9 cellular contexts compared by ENCODE assay signal in genomic region chr14:99268776-99269510, GRCh38. TPM values are rescaled to one million over a fixed set of nuclear protein-coding genes. Genes with fewer than 3 reads are reported as not detected.
DNase-seq lines count a peak whose midpoint lies in the region; ATAC-seq and TF ChIP-seq lines count a peak whose summit lies in the region.
"Had no signal": no experiment of that assay in that cellular context is flagged by ENCODE, and none has a peak within 500 bp of the region (broad histone marks: within the 10 kb centered on the region; RNA-seq: fewer than 3 reads in every experiment).

No MANE protein-coding gene starts in this region.

- H3K4me3 ChIP-seq in GM12865 (ENCODE audit: low read depth, low read length) (peak overlapping the region; percentile 23; the same call in 1 of the 2 replicates), dorsolateral prefrontal cortex (peak overlapping the region in 56 of 59 donors; percentile 4 to 72 (median 55)), osteoblast (ENCODE audit: insufficient read depth, low read length) (no peak overlapping the region)

- H3K27me3 ChIP-seq in dorsolateral prefrontal cortex (peaks cover 0 to 93% (median 64%) of the 10 kb centered on the region in 45 donors), osteoblast (ENCODE audit: insufficient read depth, low read length) (peaks cover 53% of the 10 kb centered on the region)

- no peaks in the 10 kb centered on the region for H3K9me3 ChIP-seq in osteoblast (ENCODE audit: low read depth, low read length)

- H3K27ac ChIP-seq in dorsolateral prefrontal cortex, result peak overlapping the region in 49 of 59 donors; percentile 5 to 82 (median 62)
- H3K27ac ChIP-seq in osteoblast (ENCODE audit: low read depth, low read length), result no peak overlapping the region

- intact Hi-C loops in dorsolateral prefrontal cortex (cut with DNase I), result loop anchor here in 1 of 2 donors (5.0 kb wide), 1 partner anchor 1132 kb away; no protein-coding TSS in a partner anchor

- H2AFZ ChIP-seq in osteoblast (ENCODE audit: low read length), result no peak overlapping the region

- no peaks in the 10 kb centered on the region for H3K36me3 ChIP-seq in osteoblast (ENCODE audit: insufficient read depth, low read length)

- H3K4me1 ChIP-seq in osteoblast (ENCODE audit: insufficient read depth, low read length), result peaks cover 13% of the 10 kb centered on the region

- ATAC-seq in HG02970 (IDR thresholded peaks at IDR 0.05; ENCODE audit: low FRiP score, unreplicated experiment) (no peak), HG03045 (IDR thresholded peaks at IDR 0.05; ENCODE audit: unreplicated experiment) (no peak), GM21360 (IDR thresholded peaks at IDR 0.05; ENCODE audit: unreplicated experiment) (no peak)
- ATAC-seq: Panc1 had no signal

- DNase-seq in GM12865 (ENCODE audit: low read depth), result no peak
- DNase-seq in NCI-H345 (lab: John Stamatoyannopoulos, UW), result peak; percentile 36
- no peak for DNase-seq in dorsolateral prefrontal cortex
- peak; percentile 66 for DNase-seq in osteoblast (ENCODE audit: insufficient read length, low spot score, missing footprints)
- no peak for DNase-seq in A172 (ENCODE audit: low spot score)

- TF ChIP-seq CTCF in GM12865 (IDR thresholded peaks at IDR 0.05; ENCODE audit: insufficient read depth, low read depth, low read length, missing control alignments) (no peak), dorsolateral prefrontal cortex (IDR thresholded peaks at IDR 0.05 in 54 of 56, conservative IDR thresholded peaks at IDR 0.05 in 2 of 56; ENCODE audit: low read depth in 1 of 56, partially characterized antibody in 56 of 56) (no peak), osteoblast (IDR thresholded peaks at IDR 0.05; ENCODE audit: extremely low read depth, low read depth, low read length) (no peak)

- H4K20me1 ChIP-seq in osteoblast (ENCODE audit: insufficient read depth, low read length), result no peaks in the 10 kb centered on the region

- no peak overlapping the region for H3K4me2 ChIP-seq in osteoblast (ENCODE audit: insufficient read depth, low read length)

- H3K79me2 ChIP-seq in osteoblast (ENCODE audit: insufficient read depth, low read length), result no peaks in the 10 kb centered on the region

RNA-seq across cellular contexts. Expression of gene BCL11B, which starts 3.1 kb away (rescaled TPM):
- total RNA-seq in dorsolateral prefrontal cortex, result 10 to 100 TPM in 75 of 120 experiments, 1 to 10 TPM in 45; 3.3 to 16.0 (median 10.5) TPM
- 0.36 and 0.88 TPM in 2 replicates for total RNA-seq in osteoblast
- 0.02 TPM in 2 replicates for total RNA-seq in A172 (2014; rRNA removed; shearing (Covaris generic))

Comparison
In these comparisons a context has a peak if more than half of its experiments do, and no peak if none do; other contexts are left out.
1. DNase-seq: peak in NCI-H345 (single experiment) and osteoblast (single experiment); none in GM12865 (single experiment), dorsolateral prefrontal cortex (0 of 10) and A172 (single experiment).